In genomic region chr1:155003766-155004351, GRCh38 we compare ENCODE assay signal across 8 cellular contexts. TPM values are rescaled to one million over a fixed set of nuclear protein-coding genes. Genes with fewer than 3 reads are reported as not detected.
DNase-seq lines count a peak whose midpoint lies in the region; ATAC-seq and TF ChIP-seq lines count a peak whose summit lies in the region.

No MANE protein-coding gene starts in this region.

- 3% methylated on average over 8 of the region's 34 CpGs for WGBS in hepatocyte (ENCODE audit: low lambda C conversion rate, missing lambda C conversion rate)

- H3K27ac ChIP-seq in angular gyrus (ENCODE audit: low read depth, low read length) (peak overlapping the region; percentile 98), hepatocyte (peak overlapping the region; percentile 92)

- peak overlapping the region; percentile 85 for H3K9ac ChIP-seq in ES-I3 (ENCODE audit: low read depth, low read length)

- no peaks in the 10 kb centered on the region for H3K36me3 ChIP-seq in ES-I3 (ENCODE audit: insufficient read depth, low read length)
- no peaks in the 10 kb centered on the region for H3K36me3 ChIP-seq in hepatocyte (replicated peaks; ENCODE audit: insufficient read depth, low read depth)

- H3K4me1 ChIP-seq in ES-I3 (ENCODE audit: insufficient read depth, low read length) (peaks cover 13% of the 10 kb centered on the region; the same call in 1 of the 2 replicates), hepatocyte (ENCODE audit: insufficient read depth) (peaks cover 24% of the 10 kb centered on the region)

- ATAC-seq in HG02798 (IDR thresholded peaks at IDR 0.05; ENCODE audit: poor library complexity, unreplicated experiment) (no peak), GM18868 (IDR thresholded peaks at IDR 0.05; ENCODE audit: unreplicated experiment) (no peak)

- no peaks in the 10 kb centered on the region for H3K36me3 Mint-ChIP-seq in progenitor cell of endocrine pancreas (ENCODE audit: insufficient read depth)

- TF ChIP-seq CTCF in hepatocyte (IDR thresholded peaks at IDR 0.05; ENCODE audit: poor library complexity), result no peak
- peak; percentile 3 for TF ChIP-seq CTCF in progenitor cell of endocrine pancreas (IDR thresholded peaks at IDR 0.05; ENCODE audit: unreplicated experiment)

- peak overlapping the region; percentile 94 for H3K4me3 ChIP-seq in hepatocyte

- peak overlapping the region; percentile 98 for H3K4me3 Mint-ChIP-seq in progenitor cell of endocrine pancreas (ENCODE audit: low read depth)

- peak overlapping the region; percentile 95 for H3K4me2 ChIP-seq in hepatocyte

- peaks cover 10% of the 10 kb centered on the region for H4K20me1 ChIP-seq in hepatocyte (ENCODE audit: insufficient read depth, poor library complexity, severe bottlenecking)

- DNase-seq in M059J (ENCODE audit: low read depth) (peak; percentile 80), hepatocyte (ENCODE audit: low spot score) (peak; percentile 63), progenitor cell of endocrine pancreas (ENCODE audit: low spot score, unreplicated experiment) (no peak)
- no peak for DNase-seq in stimulated activated CD4-positive, alpha-beta T cell treated with anti-CD3 and anti-CD28 coated beads, Interleukin-12 subunit alpha, Interleukin-12 subunit beta, amount 100 ng/mL, for 4 hours

- H3K27me3 Mint-ChIP-seq in progenitor cell of endocrine pancreas, result no peaks in the 10 kb centered on the region

- no peaks in the 10 kb centered on the region for H3K9me3 Mint-ChIP-seq in progenitor cell of endocrine pancreas (ENCODE audit: low read depth)

- H3K9me3 ChIP-seq in ES-I3 (ENCODE audit: control insufficient read depth, insufficient read depth, low read length), result no peaks in the 10 kb centered on the region
- H3K9me3 ChIP-seq in hepatocyte (ENCODE audit: low read depth), result no peaks in the 10 kb centered on the region

- peaks cover 63% of the 10 kb centered on the region for H3K79me2 ChIP-seq in hepatocyte

- H2AFZ ChIP-seq in hepatocyte, result peak overlapping the region; percentile 41

- peaks cover 19% of the 10 kb centered on the region for H3K4me1 Mint-ChIP-seq in progenitor cell of endocrine pancreas (ENCODE audit: low read depth)

- no peaks in the 10 kb centered on the region for H3K9me2 ChIP-seq in hepatocyte (replicated peaks; ENCODE audit: insufficient read depth)

- H3K27ac Mint-ChIP-seq in progenitor cell of endocrine pancreas, result peak overlapping the region; percentile 91

- H3K27me3 ChIP-seq in hepatocyte, result no peaks in the 10 kb centered on the region

RNA-seq across cellular contexts. Expression of gene ZBTB7B, which starts 1.3 kb away (rescaled TPM):
- total RNA-seq in M059J (2014; rRNA removed; shearing (Covaris generic)), result 20.7 and 37.5 TPM in 2 replicates
- 27.3 and 29.2 TPM in 2 replicates for total RNA-seq in hepatocyte
- polyA plus RNA-seq in hepatocyte, result 13.3 and 13.5 TPM in 2 replicates
- total RNA-seq in progenitor cell of endocrine pancreas, result 28.9 and 29.9 TPM in 2 replicates

RNA-seq across cellular contexts. Expression of gene LENEP, which starts 10.5 kb away (rescaled TPM):
- total RNA-seq in M059J (2014; rRNA removed; shearing (Covaris generic)), result not detected in 2 replicates
- total RNA-seq in hepatocyte (0.92 TPM in 1 of 2 replicates, not detected in the other), progenitor cell of endocrine pancreas (0.84 TPM in 2 replicates)
- not detected in 2 replicates for polyA plus RNA-seq in hepatocyte

RNA-seq across cellular contexts. Expression of gene FLAD1, which starts 20.7 kb away (rescaled TPM):
- total RNA-seq in M059J (2014; rRNA removed; shearing (Covaris generic)), result 32.2 and 44.4 TPM in 2 replicates
- 25.6 and 27.7 TPM in 2 replicates for total RNA-seq in hepatocyte
- 42.8 and 45.1 TPM in 2 replicates for polyA plus RNA-seq in hepatocyte
- total RNA-seq in progenitor cell of endocrine pancreas, result 53.7 and 55.9 TPM in 2 replicates

RNA-seq across cellular contexts. Expression of gene CKS1B, which starts 29.4 kb away (rescaled TPM):
- 338 TPM in 2 replicates for total RNA-seq in M059J (2014; rRNA removed; shearing (Covaris generic))
- 40.4 and 41.5 TPM in 2 replicates for total RNA-seq in hepatocyte
- polyA plus RNA-seq in hepatocyte, result 91.3 and 102 TPM in 2 replicates
- 78.7 and 85.8 TPM in 2 replicates for total RNA-seq in progenitor cell of endocrine pancreas

RNA-seq across cellular contexts. Expression of gene DCST2, which starts 29.7 kb away (rescaled TPM):
- not detected in 2 replicates for total RNA-seq in M059J (2014; rRNA removed; shearing (Covaris generic))
- total RNA-seq in hepatocyte, result 0.04 and 1.6 TPM in 2 replicates
- polyA plus RNA-seq in hepatocyte, result 0.40 and 0.47 TPM in 2 replicates
- 2.2 TPM in 2 replicates for total RNA-seq in progenitor cell of endocrine pancreas

Comparison
In these comparisons a context has a peak if more than half of its experiments do, and no peak if none do; other contexts are left out.
1. DNase-seq: peak in M059J (single experiment) and hepatocyte (single experiment); none in progenitor cell of endocrine pancreas (single experiment) and stimulated activated CD4-positive, alpha-beta T cell treated with anti-CD3 and anti-CD28 coated beads, Interleukin-12 subunit alpha, Interleukin-12 subunit beta, amount 100 ng/mL, for 4 hours (single experiment).